Comparison of ENCODE assay signal across 8 cellular contexts in the genomic region with DNA sequence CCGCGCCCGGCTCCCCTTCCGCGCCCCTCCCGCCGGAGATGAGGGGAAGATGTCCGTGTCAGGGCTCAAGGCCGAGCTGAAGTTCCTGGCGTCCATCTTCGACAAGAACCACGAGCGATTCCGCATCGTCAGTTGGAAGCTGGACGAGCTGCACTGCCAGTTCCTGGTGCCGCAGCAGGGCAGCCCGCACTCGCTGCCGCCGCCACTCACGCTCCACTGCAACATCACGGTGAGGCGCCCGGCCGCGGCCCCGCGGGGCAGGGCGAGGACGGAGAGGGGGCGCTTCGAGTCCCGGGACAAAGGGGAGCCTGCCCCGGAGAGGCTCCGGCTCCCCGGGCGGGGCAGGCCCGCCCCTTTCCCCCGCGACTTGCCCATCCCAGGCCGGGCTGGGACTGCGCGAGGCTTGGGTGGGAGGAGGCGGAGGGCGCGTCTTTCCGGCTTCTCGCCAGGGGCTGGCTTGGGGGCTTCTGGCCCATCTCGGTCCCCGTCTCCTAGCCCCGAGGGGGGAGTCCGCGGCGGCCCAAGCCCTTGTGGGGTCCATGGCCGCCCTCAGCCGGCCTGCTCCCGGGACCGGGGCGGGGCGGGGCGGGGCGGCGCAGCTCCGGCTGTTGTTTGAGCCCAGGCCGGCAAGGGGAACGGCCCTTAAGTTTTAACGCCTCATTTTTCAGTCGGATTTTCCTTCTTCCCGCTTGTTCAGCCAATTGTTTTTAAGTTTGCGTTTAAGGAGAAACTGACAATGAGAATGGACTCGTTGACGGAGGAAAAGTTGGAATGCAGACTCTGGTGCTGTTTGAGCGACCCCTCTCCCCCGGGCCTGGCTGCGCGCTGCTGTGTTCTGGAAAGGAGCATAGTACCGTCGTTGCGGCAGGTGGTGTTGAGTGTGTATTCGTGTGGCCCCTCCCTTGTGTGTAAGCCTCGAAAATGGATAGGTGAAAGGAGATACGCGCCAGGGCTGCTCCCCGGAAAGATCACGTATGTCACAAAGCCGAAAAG. TPM values are rescaled to one million over a fixed set of nuclear protein-coding genes. Genes with fewer than 3 reads are reported as not detected.
A peak's percentile ranks its signal among the peaks of the same experiment; 100 is the strongest.
DNase-seq lines count a peak whose midpoint lies in the region; ATAC-seq and TF ChIP-seq lines count a peak whose summit lies in the region.

No MANE protein-coding gene starts in this region.

- peak overlapping the region; percentile 75 for H3K27ac ChIP-seq in subcutaneous abdominal adipose tissue (ENCODE audit: low read depth, low read length)

- H3K4me3 ChIP-seq in subcutaneous abdominal adipose tissue (ENCODE audit: low read depth in 1 of 5, low read length in 5 of 5) = peak overlapping the region; percentile 89 to 96 (median 91)

- ATAC-seq in GM19324 (IDR thresholded peaks at IDR 0.05; ENCODE audit: low FRiP score, unreplicated experiment) = peak; percentile 53
- peak; percentile 36 for ATAC-seq in HG03521 (IDR thresholded peaks at IDR 0.05; ENCODE audit: unreplicated experiment)

- peaks cover 59% of the 10 kb centered on the region for H3K4me1 Mint-ChIP-seq in nephron

- H3K4me1 ChIP-seq in subcutaneous abdominal adipose tissue (ENCODE audit: control insufficient read depth in 5 of 5, insufficient read depth in 5 of 5, low read length in 5 of 5) = peaks cover 0 to 54% (median 33%) of the 10 kb centered on the region in 5 donors

- H3K27me3 Mint-ChIP-seq in nephron (ENCODE audit: low read depth) = no peaks in the 10 kb centered on the region

- no peaks in the 10 kb centered on the region for H3K9me3 ChIP-seq in subcutaneous abdominal adipose tissue (ENCODE audit: control insufficient read depth in 5 of 5, low read length in 5 of 5)

- H3K4me3 Mint-ChIP-seq in nephron = peak overlapping the region; percentile 87 to 95 (median 91)

- peak overlapping the region; percentile 70 to 87 (median 85) for H3K9ac ChIP-seq in subcutaneous abdominal adipose tissue (ENCODE audit: low read length in 5 of 5)

- no peaks in the 10 kb centered on the region for H3K9me3 Mint-ChIP-seq in nephron

- H3K36me3 ChIP-seq in subcutaneous abdominal adipose tissue (ENCODE audit: control insufficient read depth in 5 of 5, insufficient read depth in 5 of 5, low read length in 5 of 5) = no peaks in the 10 kb centered on the region

- peak overlapping the region; percentile 87 to 90 (median 90) for H3K27ac Mint-ChIP-seq in nephron

- no peak for TF ChIP-seq CTCF in nephron (IDR thresholded peaks at IDR 0.05; ENCODE audit: unreplicated experiment in 3 of 3)

- H3K27me3 ChIP-seq in subcutaneous abdominal adipose tissue (ENCODE audit: control insufficient read depth in 5 of 5, insufficient read depth in 4 of 5, low read length in 5 of 5) = no peaks in the 10 kb centered on the region

- peaks cover 14% of the 10 kb centered on the region for H3K36me3 Mint-ChIP-seq in nephron (ENCODE audit: low read depth)

- DNase-seq in Ammon's horn (ENCODE audit: low spot score) (peak; percentile 56), RPMI7951 (ENCODE audit: low read depth) (peak; percentile 65), activated gamma-delta T cell (lab: John Stamatoyannopoulos, UW) (peak; percentile 39), fibroblast of the conjunctiva (ENCODE audit: low read depth) (peak; percentile 22)

RNA-seq across cellular contexts. Expression of gene UBE2Q2, which starts 0.7 kb away (rescaled TPM):
- total RNA-seq in RPMI7951 (2014; rRNA removed; shearing (Covaris generic)) = 74.8 and 86.9 TPM in 2 replicates

RNA-seq across cellular contexts. Expression of gene FBXO22, which starts 59.8 kb away (rescaled TPM):
- 50.5 and 58.1 TPM in 2 replicates for total RNA-seq in RPMI7951 (2014; rRNA removed; shearing (Covaris generic))

Comparison
In these comparisons a context has a peak if more than half of its experiments do, and no peak if none do; other contexts are left out.
1. Peak in every context shown above with its lines: DNase-seq, ATAC-seq, H3K4me3 ChIP-seq and H3K27ac ChIP-seq.